23 cellular contexts compared by ENCODE assay signal in genomic region chr6:44531447-44532015, GRCh38.
"Had no signal": no experiment of that assay in that cellular context is flagged by ENCODE, and none has a peak within 500 bp of the region (broad histone marks: within the 10 kb centered on the region; RNA-seq: fewer than 3 reads in every experiment).

No MANE protein-coding gene starts in this region.

- H3K4me3 ChIP-seq: ascending aorta, esophagus squamous epithelium, lung, sigmoid colon, stomach had no signal

- H3K9me3 ChIP-seq: ascending aorta, esophagus squamous epithelium, sigmoid colon, stomach had no signal

- DNase-seq: activated CD4-positive, alpha-beta T cell treated with anti-CD3 and anti-CD28 coated beads, Interleukin-2, amount 10 ng/mL, durations not matched to agents 7 days and 5 days; activated CD8-positive, alpha-beta memory T cell treated with anti-CD3 and anti-CD28 coated beads, Interleukin-2, amount 50 U/mL, for 4 hours; activated CD8-positive, alpha-beta T cell treated with anti-CD3 and anti-CD28 coated beads, Interleukin-2, amount 10 ng/mL, durations not matched to agents 7 days and 5 days; activated naive CD4-positive, alpha-beta T cell treated with anti-CD3 and anti-CD28 coated beads, Interleukin-2, amount 10 ng/mL, durations not matched to agents 7 days and 5 days; activated naive CD8-positive, alpha-beta T cell treated with anti-CD3 and anti-CD28 coated beads, Interleukin-2, amount 50 U/mL, for 24 hours; activated T-cell treated with anti-CD3 and anti-CD28 coated beads, Interleukin-2, amount 50 U/mL, for 4 hours; effector CD8-positive, alpha-beta T cell; esophagus squamous epithelium; hippocampal formation; kidney; nephron progenitor cell; sigmoid colon; stimulated activated CD4-positive, alpha-beta T cell treated with anti-CD3 and anti-CD28 coated beads, Interleukin-4, amount 100 ng/mL, for 24 hours; stomach had no signal

- ATAC-seq: activated CD4-positive, CD25-positive, alpha-beta regulatory T cell treated with anti-CD3 and anti-CD28 coated beads, Interleukin-2, amount 50 U/mL, for 24 hours; activated CD8-positive, alpha-beta T cell treated with anti-CD3 and anti-CD28 coated beads, Interleukin-2, amount 10 ng/mL, durations not matched to agents 7 days and 5 days; activated naive CD8-positive, alpha-beta T cell treated with anti-CD3 and anti-CD28 coated beads, Interleukin-2, amount 50 U/mL, for 24 hours; activated T-cell treated with anti-CD3 and anti-CD28 coated beads, Interleukin-2, amount 50 U/mL, for 4 hours; left lobe of liver; stimulated activated effector memory CD8-positive, alpha-beta T cell treated with anti-CD3 and anti-CD28 coated beads, Interleukin-12 subunit alpha, Interleukin-12 subunit beta, amount 100 ng/mL, for 72 hours had no signal

- H3K4me1 Mint-ChIP-seq: stimulated activated effector memory CD8-positive, alpha-beta T cell treated with anti-CD3 and anti-CD28 coated beads, Interleukin-12 subunit alpha, Interleukin-12 subunit beta, amount 100 ng/mL, for 72 hours had no signal

- H3K36me3 Mint-ChIP-seq: activated naive CD4-positive, alpha-beta T cell treated with anti-CD3 and anti-CD28 coated beads, Interleukin-2, amount 10 ng/mL, durations not matched to agents 7 days and 5 days; mesothelial cell of epicardium; type B pancreatic cell had no signal

- H3K27ac ChIP-seq: ascending aorta, esophagus squamous epithelium, sigmoid colon, stomach had no signal

- H3K27me3 Mint-ChIP-seq: activated CD4-positive, alpha-beta T cell treated with anti-CD3 and anti-CD28 coated beads, Interleukin-2, amount 10 ng/mL, durations not matched to agents 7 days and 5 days had no signal

- H3K27me3 ChIP-seq: ascending aorta had no signal

- H3K4me1 ChIP-seq: ascending aorta, esophagus squamous epithelium, sigmoid colon, stomach had no signal

- H3K9me3 Mint-ChIP-seq: activated CD4-positive, alpha-beta T cell treated with anti-CD3 and anti-CD28 coated beads, Interleukin-2, amount 10 ng/mL, durations not matched to agents 7 days and 5 days; activated naive CD4-positive, alpha-beta T cell treated with anti-CD3 and anti-CD28 coated beads, Interleukin-2, amount 10 ng/mL, durations not matched to agents 7 days and 5 days; activated naive CD8-positive, alpha-beta T cell treated with anti-CD3 and anti-CD28 coated beads, Interleukin-2, amount 50 U/mL, for 24 hours; activated T-cell treated with anti-CD3 and anti-CD28 coated beads, Interleukin-2, amount 50 U/mL, for 4 hours; dendritic cell treated with granulocyte-macrophage colony-stimulating factor and Interleukin-4, amounts not matched to agents 40 ng/mL and 50 ng/mL, for 4 days; mesothelial cell of epicardium; nephron progenitor cell; stimulated activated effector memory CD8-positive, alpha-beta T cell treated with anti-CD3 and anti-CD28 coated beads, Interleukin-12 subunit alpha, Interleukin-12 subunit beta, amount 100 ng/mL, for 72 hours; T-helper 2 cell treated with Interferon-gamma antibody and Interleukin-4, amounts not matched to agents 5 μg/mL and 100 μg/mL, for 36 hours; type B pancreatic cell had no signal

- H3K4me3 Mint-ChIP-seq: activated CD4-positive, alpha-beta T cell treated with anti-CD3 and anti-CD28 coated beads, Interleukin-2, amount 10 ng/mL, durations not matched to agents 7 days and 5 days; activated CD8-positive, alpha-beta T cell treated with anti-CD3 and anti-CD28 coated beads, Interleukin-2, amount 10 ng/mL, durations not matched to agents 7 days and 5 days; activated naive CD4-positive, alpha-beta T cell treated with anti-CD3 and anti-CD28 coated beads, Interleukin-2, amount 10 ng/mL, durations not matched to agents 7 days and 5 days; activated naive CD8-positive, alpha-beta T cell treated with anti-CD3 and anti-CD28 coated beads, Interleukin-2, amount 50 U/mL, for 24 hours; activated T-cell treated with anti-CD3 and anti-CD28 coated beads, Interleukin-2, amount 50 U/mL, for 4 hours; dendritic cell treated with granulocyte-macrophage colony-stimulating factor and Interleukin-4, amounts not matched to agents 40 ng/mL and 50 ng/mL, for 4 days; mesothelial cell of epicardium; nephron progenitor cell; stimulated activated effector memory CD8-positive, alpha-beta T cell treated with anti-CD3 and anti-CD28 coated beads, Interleukin-12 subunit alpha, Interleukin-12 subunit beta, amount 100 ng/mL, for 72 hours; T-helper 2 cell treated with Interferon-gamma antibody and Interleukin-4, amounts not matched to agents 5 μg/mL and 100 μg/mL, for 36 hours; type B pancreatic cell had no signal

- H3K27ac Mint-ChIP-seq: activated CD4-positive, alpha-beta T cell treated with anti-CD3 and anti-CD28 coated beads, Interleukin-2, amount 10 ng/mL, durations not matched to agents 7 days and 5 days; activated CD8-positive, alpha-beta T cell treated with anti-CD3 and anti-CD28 coated beads, Interleukin-2, amount 10 ng/mL, durations not matched to agents 7 days and 5 days; activated naive CD4-positive, alpha-beta T cell treated with anti-CD3 and anti-CD28 coated beads, Interleukin-2, amount 10 ng/mL, durations not matched to agents 7 days and 5 days; activated naive CD8-positive, alpha-beta T cell treated with anti-CD3 and anti-CD28 coated beads, Interleukin-2, amount 50 U/mL, for 24 hours; dendritic cell treated with granulocyte-macrophage colony-stimulating factor and Interleukin-4, amounts not matched to agents 40 ng/mL and 50 ng/mL, for 4 days; mesothelial cell of epicardium; nephron progenitor cell; stimulated activated effector memory CD8-positive, alpha-beta T cell treated with anti-CD3 and anti-CD28 coated beads, Interleukin-12 subunit alpha, Interleukin-12 subunit beta, amount 100 ng/mL, for 72 hours; T-helper 2 cell treated with Interferon-gamma antibody and Interleukin-4, amounts not matched to agents 5 μg/mL and 100 μg/mL, for 36 hours; type B pancreatic cell had no signal

- H3K36me3 ChIP-seq: ascending aorta, esophagus squamous epithelium, sigmoid colon, stomach had no signal
